Comparison of ENCODE assay signal across 9 cellular contexts in genomic region chrX:15781964-15782711, GRCh38. TPM values are rescaled to one million over a fixed set of nuclear protein-coding genes. Genes with fewer than 3 reads are reported as not detected.
DNase-seq lines count a peak whose midpoint lies in the region; ATAC-seq and TF ChIP-seq lines count a peak whose summit lies in the region.
"Had no signal": no experiment of that assay in that cellular context is flagged by ENCODE, and none has a peak within 500 bp of the region (broad histone marks: within the 10 kb centered on the region; RNA-seq: fewer than 3 reads in every experiment).

No MANE protein-coding gene starts in this region.

- H3K9ac ChIP-seq in Karpas-422 (ENCODE audit: low read length) = peak overlapping the region; percentile 54

- H3K27ac Mint-ChIP-seq in memory B cell (peak overlapping the region; percentile 98), glutamatergic neuron (ENCODE audit: unreplicated experiment) (no peak overlapping the region)

- H3K27ac ChIP-seq in Karpas-422 (ENCODE audit: low read length) = peak overlapping the region; percentile 72

- TF ChIP-seq CTCF in glutamatergic neuron (IDR thresholded peaks at IDR 0.05; ENCODE audit: partially characterized antibody, unreplicated experiment) = no peak

- no peaks in the 10 kb centered on the region for H3K9me2 ChIP-seq in Karpas-422 (replicated peaks; ENCODE audit: insufficient read depth, low read length)

- peaks cover 4% of the 10 kb centered on the region for H3K4me1 Mint-ChIP-seq in memory B cell
- H3K4me1 Mint-ChIP-seq in glutamatergic neuron (ENCODE audit: low read depth, unreplicated experiment) = no peaks in the 10 kb centered on the region

- H3K9me3 Mint-ChIP-seq in memory B cell (no peaks in the 10 kb centered on the region), glutamatergic neuron (ENCODE audit: unreplicated experiment) (no peaks in the 10 kb centered on the region)

- peaks cover 17% of the 10 kb centered on the region; the same call in 1 of the 2 replicates for H3K36me3 ChIP-seq in Karpas-422 (ENCODE audit: insufficient read depth, low read length)

- H3K4me2 ChIP-seq in Karpas-422 (ENCODE audit: low read depth, low read length, poor library complexity, severe bottlenecking) = peak overlapping the region; percentile 66

- H3K9me3 ChIP-seq in Karpas-422 (ENCODE audit: low read length) = no peaks in the 10 kb centered on the region

- H3K4me3 Mint-ChIP-seq in memory B cell = peak overlapping the region; percentile 87
- H3K4me3 Mint-ChIP-seq in glutamatergic neuron (ENCODE audit: unreplicated experiment) = no peak overlapping the region

- H4K20me1 ChIP-seq in Karpas-422 (ENCODE audit: insufficient read depth, low read depth, low read length) = no peaks in the 10 kb centered on the region

- H3K4me1 ChIP-seq in Karpas-422 (ENCODE audit: low read length) = peaks cover 20% of the 10 kb centered on the region

- DNase-seq in Karpas-422 (peak; percentile 50), memory B cell (ENCODE audit: low spot score in 2 of 2) (peak in 1 of 2 donors; percentile 16), mucosa of gallbladder (ENCODE audit: low spot score) (no peak), NCI-H748 (lab: John Stamatoyannopoulos, UW; ENCODE audit: unreplicated experiment) (no peak), glutamatergic neuron (no peak)

- H3K4me3 ChIP-seq in Karpas-422 (ENCODE audit: low read length) = peak overlapping the region; percentile 55; the same call in 1 of the 2 replicates

- H3K36me3 Mint-ChIP-seq in memory B cell = peaks cover 10% of the 10 kb centered on the region
- H3K36me3 Mint-ChIP-seq in glutamatergic neuron (ENCODE audit: unreplicated experiment) = no peaks in the 10 kb centered on the region

- H2AFZ ChIP-seq in Karpas-422 (ENCODE audit: low read length) = peak overlapping the region; percentile 73; the same call in 1 of the 2 replicates

- no peaks in the 10 kb centered on the region for H3K27me3 ChIP-seq in Karpas-422 (ENCODE audit: low read length)

- H3K79me2 ChIP-seq in Karpas-422 (ENCODE audit: low read length) = no peaks in the 10 kb centered on the region

- H3K27me3 Mint-ChIP-seq in memory B cell (no peaks in the 10 kb centered on the region), glutamatergic neuron (ENCODE audit: unreplicated experiment) (no peaks in the 10 kb centered on the region)

- peak; percentile 85 for ATAC-seq in GM18517 (IDR thresholded peaks at IDR 0.05; ENCODE audit: unreplicated experiment)
- peak; percentile 88 for ATAC-seq in GM21717 (IDR thresholded peaks at IDR 0.05; ENCODE audit: unreplicated experiment)
- peak; percentile 82 for ATAC-seq in memory B cell (ENCODE audit: low read depth)
- no peak for ATAC-seq in HG02571 (IDR thresholded peaks at IDR 0.05; ENCODE audit: unreplicated experiment)
- ATAC-seq: HCT116 had no signal

RNA-seq across cellular contexts. Expression of gene ZRSR2, which starts 8.1 kb away (rescaled TPM):
- 13.4 and 18.3 TPM in 2 replicates for total RNA-seq in Karpas-422 (2014; rRNA removed; shearing (Covaris generic); ENCODE audit: low replicate concordance)
- total RNA-seq in mucosa of gallbladder = 11.7 TPM
- total RNA-seq in glutamatergic neuron (ENCODE audit: unreplicated experiment) = 8.5 TPM

RNA-seq across cellular contexts. Expression of gene CA5B, which starts 44.1 kb away (rescaled TPM):
- 11.6 and 14.1 TPM in 2 replicates for total RNA-seq in Karpas-422 (2014; rRNA removed; shearing (Covaris generic); ENCODE audit: low replicate concordance)
- total RNA-seq in mucosa of gallbladder (9.4 TPM), glutamatergic neuron (ENCODE audit: unreplicated experiment) (4.1 TPM)
